ENCODE assay signal across 1 cellular context in the genomic region with DNA sequence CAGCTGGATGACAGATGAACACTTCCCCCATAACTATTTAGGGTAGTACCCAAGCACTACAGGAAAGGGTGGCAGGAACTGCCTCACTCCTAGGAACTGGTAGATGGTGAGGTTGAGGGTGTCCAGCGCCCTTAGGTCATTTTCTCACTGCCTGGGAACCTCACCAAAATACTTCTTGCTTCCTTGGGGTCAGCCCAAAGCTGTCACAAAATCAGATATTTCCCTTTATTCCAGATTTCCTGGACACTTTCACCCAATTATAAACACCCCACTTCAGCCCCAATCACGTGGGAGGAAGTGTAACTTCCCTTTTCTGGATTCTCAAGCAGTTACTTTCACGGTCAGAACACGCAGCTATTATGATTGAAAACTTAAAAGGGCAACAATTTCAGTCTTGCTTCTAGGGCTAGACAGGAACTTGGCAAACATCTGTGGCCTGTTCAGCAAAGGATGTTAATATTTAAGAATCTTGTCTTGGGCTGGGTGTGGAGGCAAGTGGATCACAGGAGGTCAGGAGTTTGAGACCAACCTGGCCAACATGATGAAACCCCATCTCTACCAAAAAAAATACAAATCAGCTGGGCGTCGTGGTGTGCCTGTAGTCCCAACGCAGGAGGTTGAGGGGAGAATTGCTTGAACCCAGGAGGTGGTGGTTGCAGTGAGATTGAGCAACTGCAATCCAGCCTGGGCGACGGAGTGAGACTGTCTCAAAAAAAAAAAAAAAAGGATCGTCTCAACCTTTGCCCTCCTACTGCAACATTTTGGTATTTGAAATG.
TF ChIP-seq lines count a peak whose summit lies in the region.

No MANE protein-coding gene starts in this region.

TF ChIP-seq in K562, 482 proteins besides CTCF, POLR2A, EP300 and RAD21 (continued from another document and continues in another):
- TF ChIP-seq, protein P1, sequence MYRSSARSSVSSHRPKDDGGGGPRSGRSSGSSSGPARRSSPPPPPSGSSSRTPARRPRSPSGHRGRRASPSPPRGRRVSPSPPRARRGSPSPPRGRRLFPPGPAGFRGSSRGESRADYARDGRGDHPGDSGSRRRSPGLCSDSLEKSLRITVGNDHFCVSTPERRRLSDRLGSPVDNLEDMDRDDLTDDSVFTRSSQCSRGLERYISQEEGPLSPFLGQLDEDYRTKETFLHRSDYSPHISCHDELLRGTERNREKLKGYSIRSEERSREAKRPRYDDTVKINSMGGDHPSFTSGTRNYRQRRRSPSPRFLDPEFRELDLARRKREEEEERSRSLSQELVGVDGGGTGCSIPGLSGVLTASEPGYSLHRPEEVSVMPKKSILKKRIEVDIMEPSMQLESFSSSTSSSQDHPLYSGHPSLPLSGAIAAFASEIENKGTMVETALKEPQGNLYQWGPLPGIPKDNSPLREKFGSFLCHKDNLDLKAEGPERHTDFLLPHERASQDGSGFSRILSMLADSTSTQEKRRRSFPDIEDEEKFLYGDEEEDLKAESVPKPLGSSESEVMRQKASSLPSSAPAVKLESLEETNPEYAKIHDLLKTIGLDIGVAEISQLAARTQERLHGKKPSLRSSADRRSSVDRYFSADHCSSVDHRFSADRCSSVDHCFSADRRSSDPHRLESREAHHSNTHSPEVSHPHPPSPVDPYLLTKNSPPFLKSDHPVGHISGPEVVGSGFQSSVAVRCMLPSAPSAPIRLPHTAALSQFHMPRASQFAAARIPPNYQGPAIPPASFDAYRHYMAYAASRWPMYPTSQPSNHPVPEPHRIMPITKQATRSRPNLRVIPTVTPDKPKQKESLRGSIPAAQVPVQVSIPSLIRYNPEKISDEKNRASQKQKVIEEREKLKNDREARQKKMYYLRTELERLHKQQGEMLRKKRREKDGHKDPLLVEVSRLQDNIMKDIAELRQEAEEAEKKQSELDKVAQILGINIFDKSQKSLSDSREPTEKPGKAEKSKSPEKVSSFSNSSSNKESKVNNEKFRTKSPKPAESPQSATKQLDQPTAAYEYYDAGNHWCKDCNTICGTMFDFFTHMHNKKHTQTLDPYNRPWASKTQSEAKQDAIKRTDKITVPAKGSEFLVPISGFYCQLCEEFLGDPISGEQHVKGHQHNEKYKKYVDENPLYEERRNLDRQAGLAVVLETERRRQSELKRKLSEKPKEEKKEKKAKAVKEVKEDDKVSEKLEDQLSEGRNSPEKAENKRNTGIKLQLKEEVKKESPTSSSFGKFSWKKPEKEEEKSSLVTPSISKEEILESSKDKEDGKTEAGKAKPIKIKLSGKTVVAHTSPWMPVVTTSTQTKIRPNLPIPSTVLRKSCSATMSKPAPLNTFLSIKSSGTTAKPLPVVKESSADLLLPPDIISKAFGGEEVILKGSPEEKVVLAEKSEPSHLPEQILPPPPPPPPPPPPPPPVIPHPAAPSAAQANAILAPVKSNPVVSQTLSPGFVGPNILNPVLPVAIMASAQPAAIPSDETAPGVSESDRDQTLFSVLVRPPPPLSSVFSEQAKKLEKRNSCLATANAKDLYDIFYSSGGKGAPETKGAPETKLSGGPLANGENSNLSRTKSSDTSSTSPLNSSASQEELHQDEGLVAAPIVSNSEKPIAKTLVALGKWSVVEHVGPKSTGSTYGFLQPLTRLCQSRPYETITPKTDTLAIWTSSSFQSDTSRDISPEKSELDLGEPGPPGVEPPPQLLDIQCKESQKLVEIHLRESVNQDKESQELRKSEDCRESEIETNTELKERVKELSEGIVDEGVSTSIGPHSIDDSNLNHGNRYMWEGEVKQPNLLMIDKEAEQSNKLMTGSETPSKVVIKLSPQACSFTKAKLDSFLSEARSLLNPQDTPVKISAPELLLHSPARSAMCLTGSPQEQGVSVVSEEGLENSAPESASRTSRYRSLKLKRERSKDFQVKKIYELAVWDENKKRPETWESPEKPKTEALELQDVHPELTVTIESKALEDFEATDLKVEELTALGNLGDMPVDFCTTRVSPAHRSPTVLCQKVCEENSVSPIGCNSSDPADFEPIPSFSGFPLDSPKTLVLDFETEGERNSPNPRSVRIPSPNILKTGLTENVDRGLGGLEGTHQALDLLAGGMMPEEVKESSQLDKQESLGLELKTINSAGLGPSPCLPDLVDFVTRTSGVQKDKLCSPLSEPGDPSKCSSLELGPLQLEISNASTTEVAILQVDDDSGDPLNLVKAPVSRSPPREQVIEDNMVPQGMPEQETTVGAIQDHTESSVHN (IDR thresholded peaks at IDR 0.05; ENCODE audit: borderline replicate concordance in 1 of 2, low read depth in 1 of 2): peak in 1 of 2 experiments; percentile 98; a peak in 3 of 4 replicates
- no peak for TF ChIP-seq MEF2D (tag; conservative IDR thresholded peaks at IDR 0.05; ENCODE audit: low read depth)
- TF ChIP-seq RAD51 (IDR thresholded peaks at IDR 0.05; ENCODE audit: borderline replicate concordance, low read depth): peak; percentile 75
- peak; percentile 80; the same call in 1 of the 2 replicates for TF ChIP-seq ZNF780A (CRISPR knock-in tag; IDR thresholded peaks at IDR 0.05)
- TF ChIP-seq, protein P2, sequence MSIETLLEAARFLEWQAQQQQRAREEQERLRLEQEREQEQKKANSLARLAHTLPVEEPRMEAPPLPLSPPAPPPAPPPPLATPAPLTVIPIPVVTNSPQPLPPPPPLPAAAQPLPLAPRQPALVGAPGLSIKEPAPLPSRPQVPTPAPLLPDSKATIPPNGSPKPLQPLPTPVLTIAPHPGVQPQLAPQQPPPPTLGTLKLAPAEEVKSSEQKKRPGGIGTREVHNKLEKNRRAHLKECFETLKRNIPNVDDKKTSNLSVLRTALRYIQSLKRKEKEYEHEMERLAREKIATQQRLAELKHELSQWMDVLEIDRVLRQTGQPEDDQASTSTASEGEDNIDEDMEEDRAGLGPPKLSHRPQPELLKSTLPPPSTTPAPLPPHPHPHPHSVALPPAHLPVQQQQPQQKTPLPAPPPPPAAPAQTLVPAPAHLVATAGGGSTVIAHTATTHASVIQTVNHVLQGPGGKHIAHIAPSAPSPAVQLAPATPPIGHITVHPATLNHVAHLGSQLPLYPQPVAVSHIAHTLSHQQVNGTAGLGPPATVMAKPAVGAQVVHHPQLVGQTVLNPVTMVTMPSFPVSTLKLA (conservative IDR thresholded peaks at IDR 0.05): peak; percentile 62 to 65; a peak in 3 of 4 replicates
- TF ChIP-seq POLR2G (IDR thresholded peaks at IDR 0.05; ENCODE audit: low read depth, low read length): peak; percentile 47; the same call in 1 of the 2 replicates
- no peak for TF ChIP-seq ZNF146 (CRISPR knock-in tag; IDR thresholded peaks at IDR 0.05; ENCODE audit: unreplicated experiment)
- no peak for TF ChIP-seq ZNF79 (CRISPR knock-in tag; IDR thresholded peaks at IDR 0.05; ENCODE audit: low read depth)
- TF ChIP-seq SUPT5H (IDR thresholded peaks at IDR 0.05): peak; percentile 94
- peak; percentile 82 for TF ChIP-seq CEBPG (CRISPR knock-in tag; IDR thresholded peaks at IDR 0.05)
- peak; percentile 83 to 84; a peak in 3 of 4 replicates for TF ChIP-seq CEBPG (tag; conservative IDR thresholded peaks at IDR 0.05 in 1 of 2, IDR thresholded peaks at IDR 0.05 in 1 of 2)
- TF ChIP-seq, protein P3, sequence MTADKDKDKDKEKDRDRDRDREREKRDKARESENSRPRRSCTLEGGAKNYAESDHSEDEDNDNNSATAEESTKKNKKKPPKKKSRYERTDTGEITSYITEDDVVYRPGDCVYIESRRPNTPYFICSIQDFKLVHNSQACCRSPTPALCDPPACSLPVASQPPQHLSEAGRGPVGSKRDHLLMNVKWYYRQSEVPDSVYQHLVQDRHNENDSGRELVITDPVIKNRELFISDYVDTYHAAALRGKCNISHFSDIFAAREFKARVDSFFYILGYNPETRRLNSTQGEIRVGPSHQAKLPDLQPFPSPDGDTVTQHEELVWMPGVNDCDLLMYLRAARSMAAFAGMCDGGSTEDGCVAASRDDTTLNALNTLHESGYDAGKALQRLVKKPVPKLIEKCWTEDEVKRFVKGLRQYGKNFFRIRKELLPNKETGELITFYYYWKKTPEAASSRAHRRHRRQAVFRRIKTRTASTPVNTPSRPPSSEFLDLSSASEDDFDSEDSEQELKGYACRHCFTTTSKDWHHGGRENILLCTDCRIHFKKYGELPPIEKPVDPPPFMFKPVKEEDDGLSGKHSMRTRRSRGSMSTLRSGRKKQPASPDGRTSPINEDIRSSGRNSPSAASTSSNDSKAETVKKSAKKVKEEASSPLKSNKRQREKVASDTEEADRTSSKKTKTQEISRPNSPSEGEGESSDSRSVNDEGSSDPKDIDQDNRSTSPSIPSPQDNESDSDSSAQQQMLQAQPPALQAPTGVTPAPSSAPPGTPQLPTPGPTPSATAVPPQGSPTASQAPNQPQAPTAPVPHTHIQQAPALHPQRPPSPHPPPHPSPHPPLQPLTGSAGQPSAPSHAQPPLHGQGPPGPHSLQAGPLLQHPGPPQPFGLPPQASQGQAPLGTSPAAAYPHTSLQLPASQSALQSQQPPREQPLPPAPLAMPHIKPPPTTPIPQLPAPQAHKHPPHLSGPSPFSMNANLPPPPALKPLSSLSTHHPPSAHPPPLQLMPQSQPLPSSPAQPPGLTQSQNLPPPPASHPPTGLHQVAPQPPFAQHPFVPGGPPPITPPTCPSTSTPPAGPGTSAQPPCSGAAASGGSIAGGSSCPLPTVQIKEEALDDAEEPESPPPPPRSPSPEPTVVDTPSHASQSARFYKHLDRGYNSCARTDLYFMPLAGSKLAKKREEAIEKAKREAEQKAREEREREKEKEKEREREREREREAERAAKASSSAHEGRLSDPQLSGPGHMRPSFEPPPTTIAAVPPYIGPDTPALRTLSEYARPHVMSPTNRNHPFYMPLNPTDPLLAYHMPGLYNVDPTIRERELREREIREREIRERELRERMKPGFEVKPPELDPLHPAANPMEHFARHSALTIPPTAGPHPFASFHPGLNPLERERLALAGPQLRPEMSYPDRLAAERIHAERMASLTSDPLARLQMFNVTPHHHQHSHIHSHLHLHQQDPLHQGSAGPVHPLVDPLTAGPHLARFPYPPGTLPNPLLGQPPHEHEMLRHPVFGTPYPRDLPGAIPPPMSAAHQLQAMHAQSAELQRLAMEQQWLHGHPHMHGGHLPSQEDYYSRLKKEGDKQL (CRISPR knock-in tag; IDR thresholded peaks at IDR 0.05; ENCODE audit: borderline replicate concordance): no peak
- TF ChIP-seq MCM5 (IDR thresholded peaks at IDR 0.05; ENCODE audit: low read depth): no peak
- TF ChIP-seq WHSC1 (IDR thresholded peaks at IDR 0.05; ENCODE audit: low read length): no peak
- TF ChIP-seq TAF15 (IDR thresholded peaks at IDR 0.05; ENCODE audit: low read depth, low read length): no peak
- no peak for TF ChIP-seq KLF16 (IDR thresholded peaks at IDR 0.05)
- no peak for TF ChIP-seq HNRNPUL1 (IDR thresholded peaks at IDR 0.05; ENCODE audit: low read length)
- no peak for TF ChIP-seq PTTG1 (tag; IDR thresholded peaks at IDR 0.05; ENCODE audit: low read depth)
- TF ChIP-seq POLR3G (IDR thresholded peaks at IDR 0.05; ENCODE audit: extremely low read depth, insufficient read length, insufficient replicate concordance): no peak
- no peak for TF ChIP-seq ZEB2 (IDR thresholded peaks at IDR 0.05)
- TF ChIP-seq, protein P4, sequence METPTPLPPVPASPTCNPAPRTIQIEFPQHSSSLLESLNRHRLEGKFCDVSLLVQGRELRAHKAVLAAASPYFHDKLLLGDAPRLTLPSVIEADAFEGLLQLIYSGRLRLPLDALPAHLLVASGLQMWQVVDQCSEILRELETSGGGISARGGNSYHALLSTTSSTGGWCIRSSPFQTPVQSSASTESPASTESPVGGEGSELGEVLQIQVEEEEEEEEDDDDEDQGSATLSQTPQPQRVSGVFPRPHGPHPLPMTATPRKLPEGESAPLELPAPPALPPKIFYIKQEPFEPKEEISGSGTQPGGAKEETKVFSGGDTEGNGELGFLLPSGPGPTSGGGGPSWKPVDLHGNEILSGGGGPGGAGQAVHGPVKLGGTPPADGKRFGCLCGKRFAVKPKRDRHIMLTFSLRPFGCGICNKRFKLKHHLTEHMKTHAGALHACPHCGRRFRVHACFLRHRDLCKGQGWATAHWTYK (CRISPR knock-in tag; IDR thresholded peaks at IDR 0.05): no peak; the same call in none of the 2 replicates
- TF ChIP-seq ZNF551 (CRISPR knock-in tag; IDR thresholded peaks at IDR 0.05): peak; percentile 26; the same call in 1 of the 2 replicates
- TF ChIP-seq, protein P5, sequence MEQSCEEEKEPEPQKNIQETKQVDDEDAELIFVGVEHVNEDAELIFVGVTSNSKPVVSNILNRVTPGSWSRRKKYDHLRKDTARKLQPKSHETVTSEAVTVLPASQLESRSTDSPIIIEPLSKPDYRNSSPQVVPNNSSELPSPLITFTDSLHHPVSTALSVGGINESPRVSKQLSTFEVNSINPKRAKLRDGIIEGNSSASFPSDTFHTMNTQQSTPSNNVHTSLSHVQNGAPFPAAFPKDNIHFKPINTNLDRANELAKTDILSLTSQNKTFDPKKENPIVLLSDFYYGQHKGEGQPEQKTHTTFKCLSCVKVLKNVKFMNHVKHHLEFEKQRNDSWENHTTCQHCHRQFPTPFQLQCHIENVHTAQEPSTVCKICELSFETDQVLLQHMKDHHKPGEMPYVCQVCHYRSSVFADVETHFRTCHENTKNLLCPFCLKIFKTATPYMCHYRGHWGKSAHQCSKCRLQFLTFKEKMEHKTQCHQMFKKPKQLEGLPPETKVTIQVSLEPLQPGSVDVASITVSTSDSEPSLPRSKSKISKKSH (CRISPR knock-in tag; IDR thresholded peaks at IDR 0.05): peak; percentile 88
- TF ChIP-seq ZNF354B (CRISPR knock-in tag; IDR thresholded peaks at IDR 0.05): peak; percentile 13; the same call in 1 of the 2 replicates
- TF ChIP-seq, protein P6, sequence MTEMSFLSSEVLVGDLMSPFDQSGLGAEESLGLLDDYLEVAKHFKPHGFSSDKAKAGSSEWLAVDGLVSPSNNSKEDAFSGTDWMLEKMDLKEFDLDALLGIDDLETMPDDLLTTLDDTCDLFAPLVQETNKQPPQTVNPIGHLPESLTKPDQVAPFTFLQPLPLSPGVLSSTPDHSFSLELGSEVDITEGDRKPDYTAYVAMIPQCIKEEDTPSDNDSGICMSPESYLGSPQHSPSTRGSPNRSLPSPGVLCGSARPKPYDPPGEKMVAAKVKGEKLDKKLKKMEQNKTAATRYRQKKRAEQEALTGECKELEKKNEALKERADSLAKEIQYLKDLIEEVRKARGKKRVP (CRISPR knock-in tag; IDR thresholded peaks at IDR 0.05): peak; percentile 24; the same call in 1 of the 2 replicates
- no peak for TF ChIP-seq SMAD1 (IDR thresholded peaks at IDR 0.05; ENCODE audit: low read depth, low read length, partially characterized antibody)
- no peak for TF ChIP-seq ZNF583 (CRISPR knock-in tag; IDR thresholded peaks at IDR 0.05)
- TF ChIP-seq, protein P7, sequence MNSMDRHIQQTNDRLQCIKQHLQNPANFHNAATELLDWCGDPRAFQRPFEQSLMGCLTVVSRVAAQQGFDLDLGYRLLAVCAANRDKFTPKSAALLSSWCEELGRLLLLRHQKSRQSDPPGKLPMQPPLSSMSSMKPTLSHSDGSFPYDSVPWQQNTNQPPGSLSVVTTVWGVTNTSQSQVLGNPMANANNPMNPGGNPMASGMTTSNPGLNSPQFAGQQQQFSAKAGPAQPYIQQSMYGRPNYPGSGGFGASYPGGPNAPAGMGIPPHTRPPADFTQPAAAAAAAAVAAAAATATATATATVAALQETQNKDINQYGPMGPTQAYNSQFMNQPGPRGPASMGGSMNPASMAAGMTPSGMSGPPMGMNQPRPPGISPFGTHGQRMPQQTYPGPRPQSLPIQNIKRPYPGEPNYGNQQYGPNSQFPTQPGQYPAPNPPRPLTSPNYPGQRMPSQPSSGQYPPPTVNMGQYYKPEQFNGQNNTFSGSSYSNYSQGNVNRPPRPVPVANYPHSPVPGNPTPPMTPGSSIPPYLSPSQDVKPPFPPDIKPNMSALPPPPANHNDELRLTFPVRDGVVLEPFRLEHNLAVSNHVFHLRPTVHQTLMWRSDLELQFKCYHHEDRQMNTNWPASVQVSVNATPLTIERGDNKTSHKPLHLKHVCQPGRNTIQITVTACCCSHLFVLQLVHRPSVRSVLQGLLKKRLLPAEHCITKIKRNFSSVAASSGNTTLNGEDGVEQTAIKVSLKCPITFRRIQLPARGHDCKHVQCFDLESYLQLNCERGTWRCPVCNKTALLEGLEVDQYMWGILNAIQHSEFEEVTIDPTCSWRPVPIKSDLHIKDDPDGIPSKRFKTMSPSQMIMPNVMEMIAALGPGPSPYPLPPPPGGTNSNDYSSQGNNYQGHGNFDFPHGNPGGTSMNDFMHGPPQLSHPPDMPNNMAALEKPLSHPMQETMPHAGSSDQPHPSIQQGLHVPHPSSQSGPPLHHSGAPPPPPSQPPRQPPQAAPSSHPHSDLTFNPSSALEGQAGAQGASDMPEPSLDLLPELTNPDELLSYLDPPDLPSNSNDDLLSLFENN (IDR thresholded peaks at IDR 0.05; ENCODE audit: low read depth in 2 of 2, low read length in 2 of 2): peak in 1 of 2 experiments; percentile 61; a peak in 3 of 4 replicates
